Comparison of ENCODE assay signal across 10 cellular contexts in genomic region chr1:154866257-154866994, GRCh38. TPM values are rescaled to one million over a fixed set of nuclear protein-coding genes. Genes with fewer than 3 reads are reported as not detected.
DNase-seq lines count a peak whose midpoint lies in the region; ATAC-seq and TF ChIP-seq lines count a peak whose summit lies in the region.
"Had no signal": no experiment of that assay in that cellular context is flagged by ENCODE, and none has a peak within 500 bp of the region (broad histone marks: within the 10 kb centered on the region; RNA-seq: fewer than 3 reads in every experiment).

No MANE protein-coding gene starts in this region.

- peak; percentile 19 for TF ChIP-seq POLR2A in GM18526 (IDR thresholded peaks at IDR 0.05; ENCODE audit: extremely low read depth, insufficient read length)

- H3K9me3 ChIP-seq in skeletal muscle tissue (ENCODE audit: control insufficient read depth in 3 of 3, low read length in 3 of 3), result no peaks in the 10 kb centered on the region
- H3K9me3 ChIP-seq: spleen had no signal

- H3K36me3 ChIP-seq in skeletal muscle tissue (ENCODE audit: control insufficient read depth in 3 of 3, insufficient read depth in 3 of 3, low read length in 3 of 3), result no peaks in the 10 kb centered on the region
- H3K36me3 ChIP-seq: spleen had no signal

- peaks cover 73 to 83% (median 79%) of the 10 kb centered on the region in 3 donors for H3K4me1 ChIP-seq in skeletal muscle tissue (ENCODE audit: control insufficient read depth in 3 of 3, insufficient read depth in 3 of 3, low read length in 3 of 3)

- DNase-seq in OCI-M1 (lab: John Stamatoyannopoulos, UW) (peak; percentile 73), foreskin melanocyte (peak; percentile 38), GM03348 (ENCODE audit: low spot score) (no peak)
- DNase-seq in stimulated activated naive CD4-positive, alpha-beta T cell (lab: John Stamatoyannopoulos, UW), result no peak
- DNase-seq: naive B cell, spleen had no signal

- H3K4me3 ChIP-seq in skeletal muscle tissue (ENCODE audit: low read length in 3 of 3), result peak overlapping the region; percentile 13 to 88 (median 56)

- H3K27ac ChIP-seq in skeletal muscle tissue (ENCODE audit: low read depth, low read length), result peak overlapping the region; percentile 97
- H3K27ac ChIP-seq: spleen had no signal

- ATAC-seq in GM21576 (IDR thresholded peaks at IDR 0.05; ENCODE audit: unreplicated experiment), result no peak

- H3K27me3 ChIP-seq in skeletal muscle tissue (ENCODE audit: control insufficient read depth in 3 of 3, insufficient read depth in 3 of 3, low read length in 3 of 3), result no peaks in the 10 kb centered on the region

- peak overlapping the region; percentile 77 to 91 (median 83) for H3K9ac ChIP-seq in skeletal muscle tissue (ENCODE audit: low read depth in 1 of 3, low read length in 3 of 3)

RNA-seq across cellular contexts. Expression of gene KCNN3, which starts 3.7 kb away (rescaled TPM):
- total RNA-seq in skeletal muscle tissue, result 3.7 TPM
- total RNA-seq: HT-29 had no signal

Comparison
In these comparisons a context has a peak if more than half of its experiments do, and no peak if none do; other contexts are left out.
1. DNase-seq: peak in OCI-M1 (single experiment) and foreskin melanocyte (single experiment); none in stimulated activated naive CD4-positive, alpha-beta T cell (0 of 6) and GM03348 (single experiment).